13 cellular contexts compared by ENCODE assay signal in the genomic region with DNA sequence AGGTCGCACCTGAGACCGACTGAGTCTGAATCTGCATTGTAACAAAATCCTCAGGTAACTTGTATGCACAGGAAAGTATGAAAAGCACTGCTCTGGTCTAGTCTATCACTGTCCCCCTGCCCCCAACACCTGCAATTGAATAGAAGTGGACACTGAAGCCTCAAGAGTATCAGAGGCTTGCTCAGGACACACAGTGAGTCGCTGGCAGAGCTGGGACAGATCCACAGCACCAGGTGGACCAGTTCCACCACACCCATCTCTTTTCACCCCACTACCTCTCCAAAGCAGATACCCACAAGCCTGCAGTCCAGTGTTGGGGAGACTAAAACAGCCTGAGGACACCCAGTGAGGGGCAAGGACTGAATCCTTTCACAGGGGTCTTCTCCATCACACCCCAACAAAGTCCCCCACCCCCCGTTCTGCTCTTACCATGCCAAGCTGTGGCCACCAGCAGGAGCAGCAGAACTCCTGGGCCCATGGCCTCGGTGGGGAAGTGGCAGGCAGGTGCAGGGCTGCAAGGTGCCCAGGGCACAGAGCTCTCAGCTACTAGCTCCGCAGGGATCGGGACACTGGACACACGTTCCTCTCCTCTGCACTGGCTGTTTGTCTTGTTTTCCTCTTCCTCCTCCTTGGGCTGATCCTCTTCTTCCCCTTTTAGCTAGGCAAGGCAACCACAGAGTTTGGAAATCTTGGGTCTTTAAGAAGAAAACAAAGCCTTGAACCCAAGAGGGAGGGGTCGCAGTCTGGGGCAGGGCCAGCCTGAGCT. TPM values are rescaled to one million over a fixed set of nuclear protein-coding genes. Genes with fewer than 3 reads are reported as not detected.
DNase-seq lines count a peak whose midpoint lies in the region; ATAC-seq, FAIRE-seq and TF ChIP-seq lines count a peak whose summit lies in the region.
"Had no signal": no experiment of that assay in that cellular context is flagged by ENCODE, and none has a peak within 500 bp of the region (broad histone marks: within the 10 kb centered on the region; RNA-seq: fewer than 3 reads in every experiment).

TSS of gene CSF1R (minus strand) at position 605 of the 766 bp plus-strand sequence. CDS start at position 478, 127 bp downstream.

- H3F3A ChIP-seq in MM.1S (ENCODE audit: insufficient read depth, low read length): no peaks in the 10 kb centered on the region

- no peak within 1 kb of the TSS for H2AFZ ChIP-seq in MM.1S (ENCODE audit: low read length)

- H3K27ac Mint-ChIP-seq in brain: no peak within 1 kb of the TSS

- DNase-seq in HL-60 (ENCODE audit: low read depth in 1 of 2, low spot score in 1 of 2) (peak in 1 of 2 experiments; percentile 79), lung (ENCODE audit: low spot score) (peak; percentile 27), HTR-8/SVneo (ENCODE audit: insufficient read length, low spot score) (no peak), MM.1S (no peak)
- DNase-seq: activated CD8-positive, alpha-beta memory T cell treated with anti-CD3 and anti-CD28 coated beads, Interleukin-2, amount 50 U/mL, for 4 hours; Calu3; Karpas-422; left colon had no signal

- no peak for FAIRE-seq in HTR-8/SVneo (lab: Jason Lieb, UNC)

- no peak for TF ChIP-seq CTCF in HL-60 (IDR thresholded peaks at IDR 0.05; ENCODE audit: insufficient read depth, low read length)
- no peak for TF ChIP-seq CTCF in brain (conservative IDR thresholded peaks at IDR 0.05)
- no peak for TF ChIP-seq CTCF in lung (IDR thresholded peaks at IDR 0.05; ENCODE audit: control extremely low read depth, extremely low read depth)
- TF ChIP-seq CTCF in MM.1S (IDR thresholded peaks at IDR 0.05; ENCODE audit: low read length): no peak

- H3K9me3 ChIP-seq in lung (ENCODE audit: control insufficient read depth in 2 of 2, insufficient read depth in 1 of 2, low read length in 1 of 2): no peaks in the 10 kb centered on the region
- H3K9me3 ChIP-seq in MM.1S (replicated peaks; ENCODE audit: insufficient read depth, low read length): no peaks in the 10 kb centered on the region

- H3K9ac ChIP-seq in MM.1S (ENCODE audit: low read length): no peak within 1 kb of the TSS

- no peaks in the 10 kb centered on the region for H3K9me2 ChIP-seq in MM.1S (replicated peaks; ENCODE audit: insufficient read depth, low read length)

- no peaks in the 10 kb centered on the region for H3K27me3 ChIP-seq in HL-60 (ENCODE audit: insufficient read depth, poor library complexity, severe bottlenecking)
- no peaks in the 10 kb centered on the region for H3K27me3 ChIP-seq in lung (ENCODE audit: control insufficient read depth, insufficient read depth)
- H3K27me3 ChIP-seq in MM.1S (replicated peaks; ENCODE audit: insufficient read depth, low read length): no peaks in the 10 kb centered on the region

- peaks cover 22% of the 10 kb centered on the region for H3K4me1 Mint-ChIP-seq in brain

- peak within 1 kb of the TSS; percentile 38 for H3K4me3 ChIP-seq in HL-60 (replicated peaks; ENCODE audit: insufficient read depth, low read length)
- H3K4me3 ChIP-seq in lung: no peak within 1 kb of the TSS
- no peak within 1 kb of the TSS for H3K4me3 ChIP-seq in MM.1S (ENCODE audit: low read length)

- H3K79me2 ChIP-seq in MM.1S (ENCODE audit: low read length): no peaks in the 10 kb centered on the region

- H4K20me1 ChIP-seq in MM.1S (ENCODE audit: insufficient read depth, low read length): no peaks in the 10 kb centered on the region

- 55 to 76% methylated on average over 9 of the region's 9 CpGs for WGBS in lung, 2 donors

- no peak within 1 kb of the TSS for H3K4me2 ChIP-seq in MM.1S (ENCODE audit: low read depth, low read length)

- H3K27ac ChIP-seq in HL-60 (replicated peaks) (no peak within 1 kb of the TSS), lung (ENCODE audit: low read depth in 1 of 2, low read length in 1 of 2) (no peak within 1 kb of the TSS), temporal lobe (ENCODE audit: low read depth, low read length) (peak within 1 kb of the TSS; percentile 64), MM.1S (ENCODE audit: low read length) (no peak within 1 kb of the TSS)

- no peaks in the 10 kb centered on the region for H3K36me3 Mint-ChIP-seq in brain

- H3K4me1 ChIP-seq in lung (ENCODE audit: control insufficient read depth in 2 of 2, insufficient read depth in 2 of 2, low read length in 2 of 2) (peaks cover 0 to 8% of the 10 kb centered on the region in 2 donors), MM.1S (ENCODE audit: low read length) (no peaks in the 10 kb centered on the region)

- ATAC-seq in lung (ENCODE audit: insufficient read depth, low FRiP score): no peak
- no peak for ATAC-seq in GM18873 (IDR thresholded peaks at IDR 0.05; ENCODE audit: low FRiP score, unreplicated experiment)
- ATAC-seq in GM18511 (IDR thresholded peaks at IDR 0.05; ENCODE audit: unreplicated experiment): no peak
- ATAC-seq: left colon had no signal

- H3K36me3 ChIP-seq in lung (ENCODE audit: control insufficient read depth in 2 of 2, insufficient read depth in 2 of 2, low read length in 2 of 2): no peaks in the 10 kb centered on the region
- no peaks in the 10 kb centered on the region for H3K36me3 ChIP-seq in MM.1S (replicated peaks; ENCODE audit: insufficient read depth, low read length)

- H3K9me3 Mint-ChIP-seq in brain: no peaks in the 10 kb centered on the region

- peaks cover 14% of the 10 kb centered on the region for H3K27me3 Mint-ChIP-seq in brain

- no peak within 1 kb of the TSS for H3K4me3 Mint-ChIP-seq in brain

RNA-seq across cellular contexts. Expression of gene CSF1R, which starts in this region (rescaled TPM):
- polyA plus RNA-seq in brain (ENCODE audit: insufficient read depth, low read depth, low replicate concordance): 13.2 TPM
- 10 to 100 TPM; 29.1 to 52.3 TPM for total RNA-seq in lung
- 10 to 100 TPM; 13.0 to 65.0 TPM for polyA plus RNA-seq in lung
- total RNA-seq in temporal lobe: 6.4 TPM
- total RNA-seq: Calu3, NCI-H460 had no signal
